Comparison of ENCODE assay signal across 8 cellular contexts in the genomic region with DNA sequence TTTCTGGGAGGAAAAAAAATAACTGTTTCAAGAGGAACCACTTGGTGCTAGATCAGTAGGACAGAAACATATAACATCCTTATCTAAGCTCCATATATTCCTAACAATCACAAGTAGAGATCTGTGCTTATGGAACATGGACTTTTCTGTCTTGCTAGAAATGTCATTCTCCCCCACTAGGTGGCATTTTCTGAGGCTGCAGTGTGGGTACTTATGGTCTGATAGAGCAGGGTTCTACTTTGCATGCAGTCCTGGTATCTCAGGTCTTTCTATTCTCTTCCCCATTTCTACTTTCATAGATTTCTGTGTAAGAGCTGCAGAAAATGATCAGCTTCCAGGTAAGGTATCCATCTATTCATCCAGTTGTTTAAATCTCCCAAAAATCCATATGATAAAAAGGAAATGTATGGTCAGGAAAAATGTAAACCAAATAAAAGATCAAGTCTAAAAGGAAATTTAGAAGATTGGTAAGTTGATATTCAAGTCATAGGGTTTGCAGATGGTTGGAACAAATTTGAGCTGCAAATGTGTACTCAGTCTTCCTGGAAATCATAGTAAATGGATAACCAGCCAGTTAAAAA. TPM values are rescaled to one million over a fixed set of nuclear protein-coding genes. Genes with fewer than 3 reads are reported as not detected.
DNase-seq lines count a peak whose midpoint lies in the region; ATAC-seq and TF ChIP-seq lines count a peak whose summit lies in the region.

No MANE protein-coding gene starts in this region.

- H3K4me3 ChIP-seq in skeletal muscle satellite cell (ENCODE audit: low read length) = peak overlapping the region; percentile 88

- POLR2A ChIA-PET in activated CD4-positive, alpha-beta memory T cell treated with anti-CD3 and anti-CD28 coated beads, Interleukin-2, amount 10 ng/mL, durations not matched to agents 7 days and 5 days (lab: Charles Lee) = interaction anchor here (0.9 to 3.0 kb wide), 8 partner anchors 10 to 494 kb away, joined by 3 to 23 read pairs (median 4); a partner anchor contains a TSS

- H3K4me3 Mint-ChIP-seq in Calu3 (ENCODE audit: low read depth, unreplicated experiment) = no peak overlapping the region
- H3K4me3 Mint-ChIP-seq in activated CD4-positive, alpha-beta memory T cell treated with anti-CD3 and anti-CD28 coated beads, Interleukin-2, amount 10 ng/mL, durations not matched to agents 7 days and 5 days = peak overlapping the region; percentile 48

- H3K27me3 ChIP-seq in skeletal muscle satellite cell (ENCODE audit: control insufficient read depth, insufficient read depth, low read length) = no peaks in the 10 kb centered on the region

- intact Hi-C loops in Calu3 (cut with micrococcal nuclease; ENCODE audit: unreplicated experiment) = loop anchor here (10.0 kb wide), 1 partner anchor 452 kb away; no protein-coding TSS in a partner anchor

- H3K36me3 ChIP-seq in skeletal muscle satellite cell (ENCODE audit: insufficient read depth, low read length) = no peaks in the 10 kb centered on the region

- H3K36me3 Mint-ChIP-seq in Calu3 (ENCODE audit: insufficient read depth, unreplicated experiment) = peaks cover 13% of the 10 kb centered on the region
- H3K36me3 Mint-ChIP-seq in activated CD4-positive, alpha-beta memory T cell treated with anti-CD3 and anti-CD28 coated beads, Interleukin-2, amount 10 ng/mL, durations not matched to agents 7 days and 5 days (ENCODE audit: low read depth) = peaks cover 44% of the 10 kb centered on the region

- TF ChIP-seq CTCF in Calu3 (IDR thresholded peaks at IDR 0.05; ENCODE audit: unreplicated experiment) = peak; percentile 60

- H3K4me2 ChIP-seq in skeletal muscle satellite cell (ENCODE audit: low read length) = peak overlapping the region; percentile 92

- H3K9me3 Mint-ChIP-seq in Calu3 (ENCODE audit: low read depth, unreplicated experiment) = no peaks in the 10 kb centered on the region
- peaks cover 13% of the 10 kb centered on the region for H3K9me3 Mint-ChIP-seq in activated CD4-positive, alpha-beta memory T cell treated with anti-CD3 and anti-CD28 coated beads, Interleukin-2, amount 10 ng/mL, durations not matched to agents 7 days and 5 days

- BruUV-seq in Calu3 (replicated peaks; lab: Mats Ljungman, UMichigan) = no TSS peak

- no peak overlapping the region for H3K9ac ChIP-seq in skeletal muscle satellite cell (ENCODE audit: low read depth, low read length)

- H3K4me1 ChIP-seq in skeletal muscle satellite cell (ENCODE audit: control insufficient read depth, insufficient read depth, low read length) = peaks cover 5% of the 10 kb centered on the region

- peak; percentile 48 for DNase-seq in Calu3
- peak; percentile 54 for DNase-seq in H4 (ENCODE audit: low spot score)
- peak; percentile 32 to 69 for DNase-seq in NCI-H446 (lab: John Stamatoyannopoulos, UW)
- peak; percentile 23 for DNase-seq in activated CD4-positive, alpha-beta memory T cell treated with anti-CD3 and anti-CD28 coated beads, Interleukin-2, amount 10 ng/mL, durations not matched to agents 7 days and 5 days
- DNase-seq in globus pallidus (ENCODE audit: low spot score) = peak; percentile 55

- H3K9me3 ChIP-seq in skeletal muscle satellite cell (replicated peaks; ENCODE audit: low read length) = no peaks in the 10 kb centered on the region

- H3K4me1 Mint-ChIP-seq in Calu3 (ENCODE audit: low read depth, unreplicated experiment) = peaks cover 22% of the 10 kb centered on the region
- peaks cover 25% of the 10 kb centered on the region for H3K4me1 Mint-ChIP-seq in activated CD4-positive, alpha-beta memory T cell treated with anti-CD3 and anti-CD28 coated beads, Interleukin-2, amount 10 ng/mL, durations not matched to agents 7 days and 5 days

- no peaks in the 10 kb centered on the region for H3K27me3 Mint-ChIP-seq in Calu3 (ENCODE audit: unreplicated experiment)
- H3K27me3 Mint-ChIP-seq in activated CD4-positive, alpha-beta memory T cell treated with anti-CD3 and anti-CD28 coated beads, Interleukin-2, amount 10 ng/mL, durations not matched to agents 7 days and 5 days = no peaks in the 10 kb centered on the region

- ATAC-seq in GM18858 (IDR thresholded peaks at IDR 0.05; ENCODE audit: unreplicated experiment) (no peak), GM21423 (IDR thresholded peaks at IDR 0.05; ENCODE audit: unreplicated experiment) (no peak)

- no peak overlapping the region for H3K27ac Mint-ChIP-seq in Calu3 (ENCODE audit: unreplicated experiment)
- H3K27ac Mint-ChIP-seq in activated CD4-positive, alpha-beta memory T cell treated with anti-CD3 and anti-CD28 coated beads, Interleukin-2, amount 10 ng/mL, durations not matched to agents 7 days and 5 days = no peak overlapping the region

- CTCF ChIA-PET in Calu3 (lab: Charles Lee) = interaction anchor here (0.6 to 1.2 kb wide), 3 partner anchors 15 to 82 kb away, joined by 3 to 4 read pairs (median 4); no protein-coding TSS in a partner anchor
- CTCF ChIA-PET in activated CD4-positive, alpha-beta memory T cell treated with anti-CD3 and anti-CD28 coated beads, Interleukin-2, amount 10 ng/mL, durations not matched to agents 7 days and 5 days (lab: Charles Lee) = interaction anchor here (0.8 to 2.4 kb wide), 19 partner anchors 11 to 419 kb away, joined by 3 to 15 read pairs (median 3); a partner anchor contains a TSS

RNA-seq across cellular contexts. Expression of a gene that starts 1.5 kb away (rescaled TPM):
- 4.5 and 5.1 TPM in 2 replicates for total RNA-seq in Calu3 (2022)
- total RNA-seq in H4 (2014; rRNA removed; shearing (Covaris generic)) = 3.2 and 6.1 TPM in 2 replicates
- total RNA-seq in activated CD4-positive, alpha-beta memory T cell treated with anti-CD3 and anti-CD28 coated beads, Interleukin-2, amount 10 ng/mL, durations not matched to agents 7 days and 5 days = 1 to 10 TPM; 6.6 to 6.8 TPM
- 2.8 TPM in 2 replicates for total RNA-seq in skeletal muscle satellite cell (2012; rRNA removed)

RNA-seq across cellular contexts. Expression of a gene that starts 24.4 kb away (rescaled TPM):
- 11.7 and 12.2 TPM in 2 replicates for total RNA-seq in Calu3 (2022)
- total RNA-seq in H4 (2014; rRNA removed; shearing (Covaris generic)) = 8.7 and 20.9 TPM in 2 replicates
- total RNA-seq in activated CD4-positive, alpha-beta memory T cell treated with anti-CD3 and anti-CD28 coated beads, Interleukin-2, amount 10 ng/mL, durations not matched to agents 7 days and 5 days = 10 to 100 TPM; 12.3 to 12.6 TPM
- total RNA-seq in skeletal muscle satellite cell (2012; rRNA removed) = 7.1 and 12.9 TPM in 2 replicates

RNA-seq across cellular contexts. Expression of a gene that starts 55.8 kb away (rescaled TPM):
- total RNA-seq in Calu3 (2022) = 2.7 and 2.9 TPM in 2 replicates
- 2.3 and 4.2 TPM in 2 replicates for total RNA-seq in H4 (2014; rRNA removed; shearing (Covaris generic))
- total RNA-seq in activated CD4-positive, alpha-beta memory T cell treated with anti-CD3 and anti-CD28 coated beads, Interleukin-2, amount 10 ng/mL, durations not matched to agents 7 days and 5 days = 1 to 10 TPM; 2.3 to 2.5 TPM
- 2.8 and 3.5 TPM in 2 replicates for total RNA-seq in skeletal muscle satellite cell (2012; rRNA removed)
